Comparison of ENCODE assay signal across 1 cellular context in the genomic region with DNA sequence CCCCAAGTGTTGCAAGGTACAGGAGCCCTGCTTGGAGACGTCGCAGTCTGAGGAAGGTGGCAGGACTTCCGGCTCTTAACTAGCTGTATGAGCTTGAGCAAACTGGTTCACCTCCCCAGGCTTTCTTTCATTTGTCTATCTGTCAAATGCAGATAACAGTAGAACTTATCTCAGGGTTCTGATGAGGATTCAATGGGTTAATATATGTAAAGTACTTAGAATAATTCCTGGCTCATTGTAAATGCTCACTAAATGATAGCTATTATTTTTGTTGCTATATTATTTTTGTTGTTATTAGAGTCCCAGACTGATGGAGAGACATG.
TF ChIP-seq lines count a peak whose summit lies in the region.

No MANE protein-coding gene starts in this region.

TF ChIP-seq in WTC11, 78 proteins besides CTCF, POLR2A, EP300 and RAD21 (continued from another document):
- TF ChIP-seq, protein P1, sequence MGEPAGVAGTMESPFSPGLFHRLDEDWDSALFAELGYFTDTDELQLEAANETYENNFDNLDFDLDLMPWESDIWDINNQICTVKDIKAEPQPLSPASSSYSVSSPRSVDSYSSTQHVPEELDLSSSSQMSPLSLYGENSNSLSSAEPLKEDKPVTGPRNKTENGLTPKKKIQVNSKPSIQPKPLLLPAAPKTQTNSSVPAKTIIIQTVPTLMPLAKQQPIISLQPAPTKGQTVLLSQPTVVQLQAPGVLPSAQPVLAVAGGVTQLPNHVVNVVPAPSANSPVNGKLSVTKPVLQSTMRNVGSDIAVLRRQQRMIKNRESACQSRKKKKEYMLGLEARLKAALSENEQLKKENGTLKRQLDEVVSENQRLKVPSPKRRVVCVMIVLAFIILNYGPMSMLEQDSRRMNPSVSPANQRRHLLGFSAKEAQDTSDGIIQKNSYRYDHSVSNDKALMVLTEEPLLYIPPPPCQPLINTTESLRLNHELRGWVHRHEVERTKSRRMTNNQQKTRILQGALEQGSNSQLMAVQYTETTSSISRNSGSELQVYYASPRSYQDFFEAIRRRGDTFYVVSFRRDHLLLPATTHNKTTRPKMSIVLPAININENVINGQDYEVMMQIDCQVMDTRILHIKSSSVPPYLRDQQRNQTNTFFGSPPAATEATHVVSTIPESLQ (CRISPR knock-in tag; IDR thresholded peaks at IDR 0.05): no peak
- TF ChIP-seq PRRX2 (CRISPR knock-in tag; IDR thresholded peaks at IDR 0.05) (no peak), ZNF671 (CRISPR knock-in tag; IDR thresholded peaks at IDR 0.05) (no peak)
